In the genomic region with DNA sequence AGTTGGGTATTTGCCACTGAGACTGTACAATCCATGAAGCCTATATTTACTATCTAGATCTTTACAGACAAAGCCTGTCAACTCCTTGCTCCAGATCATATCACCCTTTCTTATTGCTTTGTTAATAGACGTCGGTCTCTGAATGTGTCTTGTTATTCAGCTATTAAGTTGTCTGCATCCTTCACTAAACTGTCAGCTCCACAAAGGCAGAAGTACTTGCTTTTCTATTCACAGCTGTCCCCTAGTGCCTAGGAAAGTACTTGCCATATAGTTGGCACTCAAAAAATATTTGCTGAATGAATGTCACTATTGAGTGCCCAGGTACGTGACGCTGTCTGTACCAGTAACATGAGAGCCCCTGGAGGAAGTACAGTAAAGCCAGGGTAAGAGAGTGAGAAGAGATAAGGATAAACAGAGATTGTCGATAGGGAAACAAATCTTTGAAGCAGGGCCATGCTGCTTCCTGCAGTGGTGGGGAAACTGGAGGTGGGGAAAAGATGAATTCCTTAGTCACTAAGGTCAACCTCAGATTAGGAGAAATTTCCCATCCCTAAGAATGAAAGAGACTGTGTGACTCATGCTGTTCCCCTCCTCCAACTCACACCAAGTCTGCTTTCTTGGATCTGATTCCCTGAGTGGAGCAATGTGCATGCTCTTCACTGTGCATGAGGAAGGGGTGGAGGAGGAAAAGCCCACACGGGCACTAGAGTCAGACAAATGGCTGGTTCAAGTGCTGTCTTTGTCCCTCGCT, we compare ENCODE assay signal across 10 cellular contexts. TPM values are rescaled to one million over a fixed set of nuclear protein-coding genes. Genes with fewer than 3 reads are reported as not detected.
DNase-seq lines count a peak whose midpoint lies in the region; ATAC-seq and TF ChIP-seq lines count a peak whose summit lies in the region.
"Had no signal": no experiment of that assay in that cellular context is flagged by ENCODE, and none has a peak within 500 bp of the region (broad histone marks: within the 10 kb centered on the region; RNA-seq: fewer than 3 reads in every experiment).

No MANE protein-coding gene starts in this region.

- no peaks in the 10 kb centered on the region for H3K36me3 ChIP-seq in mucosa of descending colon (ENCODE audit: low read depth)
- H3K36me3 ChIP-seq: BLaER1 had no signal

- intact Hi-C loops in mucosa of descending colon (cut with DNase I, micrococcal nuclease) = no loop called here

- H3K4me3 ChIP-seq in epithelial cell of esophagus (ENCODE audit: low read length) = no peak overlapping the region
- H3K4me3 ChIP-seq in mucosa of descending colon = no peak overlapping the region
- H3K4me3 ChIP-seq: BLaER1 had no signal

- DNase-seq in SIG-M5 treated with dmso at 0.1 percent for 504 hours (lab: John Stamatoyannopoulos, UW; ENCODE audit: unreplicated experiment) (peak; percentile 76), SIG-M5 (lab: John Stamatoyannopoulos, UW) (no peak), epithelial cell of esophagus (ENCODE audit: low read depth) (peak; percentile 93), mucosa of descending colon (peak in 1 of 3 donors; percentile 17), NOMO-1 (lab: John Stamatoyannopoulos, UW; ENCODE audit: unreplicated experiment in 2 of 2) (no peak), NCI-H1436 treated with DMSO at 0.1 percent for 48 hours (lab: John Stamatoyannopoulos, UW) (no peak)
- DNase-seq in activated naive CD4-positive, alpha-beta T cell treated with anti-CD3 and anti-CD28 coated beads, Interleukin-2, amount 50 U/mL, for 16 hours = no peak
- DNase-seq: activated B cell treated with CpG ODN at 0.5 μM for 24 hours had no signal

- ATAC-seq in mucosa of descending colon = peak; percentile 45
- no peak for ATAC-seq in GM19328 (IDR thresholded peaks at IDR 0.05; ENCODE audit: unreplicated experiment)

- no peaks in the 10 kb centered on the region for H3K9me3 ChIP-seq in mucosa of descending colon

- TF ChIP-seq CTCF in epithelial cell of esophagus (IDR thresholded peaks at IDR 0.05; ENCODE audit: insufficient read depth, low read depth, low read length, missing control alignments) (no peak), mucosa of descending colon (IDR thresholded peaks at IDR 0.05) (no peak)

- H3K4me1 ChIP-seq in mucosa of descending colon (ENCODE audit: low read depth) = no peaks in the 10 kb centered on the region

RNA-seq across cellular contexts. Expression of a gene that starts 36.3 kb away (rescaled TPM):
- total RNA-seq in mucosa of descending colon = 10 to 100 TPM in 1 of 3 donors, 1 to 10 TPM in 2; 4.3 to 66.3 (median 7.0) TPM

Comparison
In these comparisons a context has a peak if more than half of its experiments do, and no peak if none do; other contexts are left out.
1. DNase-seq: peak in SIG-M5 treated with dmso at 0.1 percent for 504 hours (single experiment) and epithelial cell of esophagus (single experiment); none in SIG-M5 (single experiment), NOMO-1 (0 of 2), NCI-H1436 treated with DMSO at 0.1 percent for 48 hours (single experiment) and activated naive CD4-positive, alpha-beta T cell treated with anti-CD3 and anti-CD28 coated beads, Interleukin-2, amount 50 U/mL, for 16 hours (single experiment).